In the genomic region with DNA sequence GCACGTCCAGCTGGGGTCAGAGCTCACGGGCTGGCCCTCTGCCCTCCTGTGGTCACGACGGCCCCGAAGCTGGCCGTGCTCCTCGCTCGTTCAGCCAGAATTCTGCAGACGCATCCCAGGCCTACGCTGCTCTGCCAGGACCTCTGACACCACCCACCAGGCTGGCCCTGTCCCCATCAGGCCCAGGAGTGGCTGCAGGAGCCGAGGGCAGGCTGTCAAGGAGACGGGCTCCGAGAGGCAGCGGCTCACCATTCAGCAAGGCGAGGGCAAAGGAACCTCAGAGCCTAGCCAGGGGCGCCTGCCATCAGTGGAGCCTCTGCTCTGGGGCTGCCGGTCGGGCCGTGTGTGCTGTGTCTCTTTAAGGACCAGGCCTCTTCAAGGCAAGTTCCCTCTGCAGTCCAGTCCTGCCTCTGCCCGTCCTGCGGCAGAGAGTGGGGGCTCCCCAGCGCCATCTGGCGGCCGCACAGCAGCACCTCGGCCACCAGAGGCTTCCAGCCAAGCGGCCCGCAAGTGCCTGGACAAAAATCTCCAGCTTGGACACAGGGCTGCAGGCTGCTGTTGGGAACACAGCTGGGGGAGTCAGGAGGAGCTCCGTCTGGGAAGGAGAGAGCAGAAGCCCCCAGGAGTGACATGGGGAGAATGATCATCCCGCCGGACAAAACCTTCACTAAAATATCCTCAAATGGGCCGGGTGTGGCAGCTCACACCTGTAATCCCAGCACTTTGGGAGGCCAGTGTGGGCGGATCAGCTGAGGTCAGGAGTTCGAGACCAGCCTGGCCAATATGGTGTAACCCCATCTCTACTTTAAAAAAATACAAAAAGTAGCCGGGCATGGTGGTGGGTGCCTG, we compare ENCODE assay signal across 8 cellular contexts. TPM values are rescaled to one million over a fixed set of nuclear protein-coding genes. Genes with fewer than 3 reads are reported as not detected.
DNase-seq lines count a peak whose midpoint lies in the region; ATAC-seq and TF ChIP-seq lines count a peak whose summit lies in the region.

No MANE protein-coding gene starts in this region.

- no peaks in the 10 kb centered on the region for H3K27me3 Mint-ChIP-seq in activated B cell treated with CpG ODN at 0.5 μM for 24 hours

- CTCF ChIA-PET in activated B cell treated with CpG ODN at 0.5 μM for 24 hours (lab: Charles Lee) = interaction anchor here (0.6 to 5.3 kb wide), 9 partner anchors 9 to 346 kb away, joined by 3 to 76 read pairs (median 3); no protein-coding TSS in a partner anchor

- no peak for TF ChIP-seq CTCF in activated B cell treated with CpG ODN at 0.5 μM for 24 hours (IDR thresholded peaks at IDR 0.05)

- peak; percentile 79 for ATAC-seq in activated B cell treated with CpG ODN at 0.5 μM for 24 hours (ENCODE audit: low read depth)
- no peak for ATAC-seq in HG03159 (IDR thresholded peaks at IDR 0.05; ENCODE audit: unreplicated experiment)

- peak overlapping the region; percentile 26 for H3K4me3 Mint-ChIP-seq in activated B cell treated with CpG ODN at 0.5 μM for 24 hours

- intact Hi-C loops in activated B cell treated with CpG ODN at 0.5 μM for 24 hours (cut with micrococcal nuclease) = loop anchor here (2.0 kb wide), 1 partner anchor 64 kb away; no protein-coding TSS in a partner anchor

- DNase-seq in DMS153 treated with DMSO at 0.1 percent for 48 hours (lab: John Stamatoyannopoulos, UW; ENCODE audit: unreplicated experiment) (peak; percentile 22), DMS153 (lab: John Stamatoyannopoulos, UW) (no peak), NCI-H146 treated with DMSO at 0.1 percent for 48 hours (lab: John Stamatoyannopoulos, UW; ENCODE audit: unreplicated experiment) (peak; percentile 31), activated B cell treated with CpG ODN at 0.5 μM for 24 hours (peak; percentile 73), caudate nucleus (lab: John Stamatoyannopoulos, UW) (peak in 56 of 61 donors; percentile 20 to 84 (median 58)), iris pigment epithelial cell (ENCODE audit: low read depth) (peak; percentile 83)
- peak; percentile 59 to 70 (median 64) for DNase-seq in stimulated activated CD4-positive, alpha-beta T cell treated with anti-CD3 and anti-CD28 coated beads, Interleukin-12 subunit alpha, Interleukin-12 subunit beta, amount 100 ng/mL, for 48 hours (ENCODE audit: low read depth in 2 of 3, low spot score in 1 of 3)

- no peaks in the 10 kb centered on the region for H3K9me3 Mint-ChIP-seq in activated B cell treated with CpG ODN at 0.5 μM for 24 hours

- peaks cover 60% of the 10 kb centered on the region for H3K4me1 Mint-ChIP-seq in activated B cell treated with CpG ODN at 0.5 μM for 24 hours

- POLR2A ChIA-PET in activated B cell treated with CpG ODN at 0.5 μM for 24 hours (lab: Charles Lee) = interaction anchor here (1.0 kb wide), 1 partner anchor 11 kb away, joined by 3 read pairs; no protein-coding TSS in a partner anchor

- H3K36me3 Mint-ChIP-seq in activated B cell treated with CpG ODN at 0.5 μM for 24 hours (ENCODE audit: low read depth) = peaks cover 2% of the 10 kb centered on the region

- H3K27ac ChIP-seq in caudate nucleus (ENCODE audit: low read depth, low read length) = peak overlapping the region; percentile 76

- no peak overlapping the region for H3K27ac Mint-ChIP-seq in activated B cell treated with CpG ODN at 0.5 μM for 24 hours

RNA-seq across cellular contexts. Expression of a gene that starts 7.4 kb away (rescaled TPM):
- 132 and 150 TPM in 2 replicates for total RNA-seq in activated B cell treated with CpG ODN at 0.5 μM for 24 hours
